Comparison of ENCODE assay signal across 2 cellular contexts in genomic region chr10:61423178-61423577, GRCh38.
TF ChIP-seq lines count a peak whose summit lies in the region.

No MANE protein-coding gene starts in this region.

TF ChIP-seq in HepG2, 621 proteins besides CTCF, POLR2A, EP300 and RAD21:
- peak; percentile 19 to 58; a peak in 2 of 4 replicates for TF ChIP-seq MAFK (conservative IDR thresholded peaks at IDR 0.05 in 1 of 2, IDR thresholded peaks at IDR 0.05 in 1 of 2; ENCODE audit: low read length in 2 of 2)
- TF ChIP-seq SMARCC2 (IDR thresholded peaks at IDR 0.05) = no peak
- TF ChIP-seq KDM3A (CRISPR knock-in tag; IDR thresholded peaks at IDR 0.05; ENCODE audit: low read depth) = no peak

TF ChIP-seq in K562, 482 proteins besides CTCF, POLR2A, EP300 and RAD21:
- peak; percentile 62 for TF ChIP-seq ZNF316 (IDR thresholded peaks at IDR 0.05)
- TF ChIP-seq, protein P1, sequence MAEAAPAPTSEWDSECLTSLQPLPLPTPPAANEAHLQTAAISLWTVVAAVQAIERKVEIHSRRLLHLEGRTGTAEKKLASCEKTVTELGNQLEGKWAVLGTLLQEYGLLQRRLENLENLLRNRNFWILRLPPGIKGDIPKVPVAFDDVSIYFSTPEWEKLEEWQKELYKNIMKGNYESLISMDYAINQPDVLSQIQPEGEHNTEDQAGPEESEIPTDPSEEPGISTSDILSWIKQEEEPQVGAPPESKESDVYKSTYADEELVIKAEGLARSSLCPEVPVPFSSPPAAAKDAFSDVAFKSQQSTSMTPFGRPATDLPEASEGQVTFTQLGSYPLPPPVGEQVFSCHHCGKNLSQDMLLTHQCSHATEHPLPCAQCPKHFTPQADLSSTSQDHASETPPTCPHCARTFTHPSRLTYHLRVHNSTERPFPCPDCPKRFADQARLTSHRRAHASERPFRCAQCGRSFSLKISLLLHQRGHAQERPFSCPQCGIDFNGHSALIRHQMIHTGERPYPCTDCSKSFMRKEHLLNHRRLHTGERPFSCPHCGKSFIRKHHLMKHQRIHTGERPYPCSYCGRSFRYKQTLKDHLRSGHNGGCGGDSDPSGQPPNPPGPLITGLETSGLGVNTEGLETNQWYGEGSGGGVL (CRISPR knock-in tag; IDR thresholded peaks at IDR 0.05) = no peak
